ENCODE assay signal across 25 cellular contexts in the genomic region with DNA sequence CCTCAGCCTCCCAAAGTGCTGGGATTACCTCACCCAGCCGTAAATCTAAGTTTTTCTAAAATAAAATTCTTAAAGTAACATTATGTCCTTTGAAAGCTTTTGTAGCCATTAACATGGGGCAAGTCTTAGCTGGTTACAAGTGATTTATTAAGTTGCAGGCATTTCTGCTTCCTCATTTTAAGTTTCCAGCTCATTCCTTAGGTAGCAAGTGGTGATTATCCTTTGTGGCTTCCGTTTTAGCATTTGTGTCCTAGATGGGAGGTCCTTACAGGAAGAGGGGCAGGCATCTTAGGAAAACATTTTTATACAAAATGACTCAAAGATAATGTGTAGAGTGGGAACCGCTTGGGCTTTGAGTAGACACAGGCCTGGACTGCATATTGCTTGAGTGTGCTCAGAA. TPM values are rescaled to one million over a fixed set of nuclear protein-coding genes. Genes with fewer than 3 reads are reported as not detected.
"Had no signal": no experiment of that assay in that cellular context is flagged by ENCODE, and none has a peak within 500 bp of the region (broad histone marks: within the 10 kb centered on the region; RNA-seq: fewer than 3 reads in every experiment).

No MANE protein-coding gene starts in this region.

- H3K9me3 Mint-ChIP-seq: activated B cell treated with CpG ODN at 0.5 μM for 24 hours; activated naive CD4-positive, alpha-beta T cell treated with anti-CD3 and anti-CD28 coated beads, Interleukin-2, amount 50 U/mL, for 24 hours; dendritic cell treated with granulocyte-macrophage colony-stimulating factor and Interleukin-4, amounts not matched to agents 40 ng/mL and 50 ng/mL, for 4 days; immature natural killer cell; naive B cell had no signal

- H3K4me3 Mint-ChIP-seq: activated B cell treated with CpG ODN at 0.5 μM for 24 hours; activated CD4-positive, alpha-beta T cell treated with anti-CD3 and anti-CD28 coated beads for 36 hours; activated naive CD4-positive, alpha-beta T cell treated with anti-CD3 and anti-CD28 coated beads, Interleukin-2, amount 50 U/mL, for 24 hours; dendritic cell treated with granulocyte-macrophage colony-stimulating factor and Interleukin-4, amounts not matched to agents 40 ng/mL and 50 ng/mL, for 4 days; immature natural killer cell; naive B cell had no signal

- H3K27ac Mint-ChIP-seq: activated B cell treated with CpG ODN at 0.5 μM for 24 hours; activated CD4-positive, alpha-beta T cell treated with anti-CD3 and anti-CD28 coated beads for 36 hours; activated naive CD4-positive, alpha-beta T cell treated with anti-CD3 and anti-CD28 coated beads, Interleukin-2, amount 50 U/mL, for 24 hours; dendritic cell treated with granulocyte-macrophage colony-stimulating factor and Interleukin-4, amounts not matched to agents 40 ng/mL and 50 ng/mL, for 4 days; immature natural killer cell; naive B cell had no signal

- H3K4me1 Mint-ChIP-seq: activated B cell treated with CpG ODN at 0.5 μM for 24 hours had no signal

- DNase-seq: activated B cell treated with CpG ODN at 0.5 μM for 24 hours; activated CD4-positive, alpha-beta T cell treated with anti-CD3 and anti-CD28 coated beads for 36 hours; activated CD4-positive, alpha-beta T cell treated with anti-CD3 and anti-CD28 coated beads, Interleukin-2, amount 50 U/mL, for 4 hours; activated gamma-delta T cell; aorta; brain microvascular endothelial cell; caudate nucleus; effector CD4-positive, alpha-beta T cell; foreskin melanocyte; immature natural killer cell; left lung; naive B cell; occipital lobe; retina; sigmoid colon; stimulated activated CD4-positive, alpha-beta T cell treated with anti-CD3 and anti-CD28 coated beads, Interleukin-15, amount 100 ng/mL, for 24 hours; stimulated activated CD4-positive, alpha-beta T cell treated with anti-CD3 and anti-CD28 coated beads, Interleukin-2, amount 100 ng/mL, for 48 hours; stimulated activated CD8-positive, alpha-beta memory T cell treated with anti-CD3 and anti-CD28 coated beads, Interleukin-4, amount 100 ng/mL, for 48 hours; stimulated activated naive CD4-positive, alpha-beta T cell; T-helper 1 cell; upper lobe of left lung had no signal

- H3K27me3 Mint-ChIP-seq: activated B cell treated with CpG ODN at 0.5 μM for 24 hours; activated CD4-positive, alpha-beta T cell treated with anti-CD3 and anti-CD28 coated beads for 36 hours; activated naive CD4-positive, alpha-beta T cell treated with anti-CD3 and anti-CD28 coated beads, Interleukin-2, amount 50 U/mL, for 24 hours; dendritic cell treated with granulocyte-macrophage colony-stimulating factor and Interleukin-4, amounts not matched to agents 40 ng/mL and 50 ng/mL, for 4 days; naive B cell had no signal

- ATAC-seq: activated CD4-positive, alpha-beta T cell treated with anti-CD3 and anti-CD28 coated beads for 36 hours; left lung had no signal

- H3K27ac ChIP-seq: brain microvascular endothelial cell, hepatocyte, left lung, sigmoid colon, thoracic aorta, upper lobe of left lung had no signal

RNA-seq across cellular contexts. Expression of gene ROPN1L, which starts 35.0 kb away (rescaled TPM):
- total RNA-seq: thoracic aorta had no signal
